In the genomic region with DNA sequence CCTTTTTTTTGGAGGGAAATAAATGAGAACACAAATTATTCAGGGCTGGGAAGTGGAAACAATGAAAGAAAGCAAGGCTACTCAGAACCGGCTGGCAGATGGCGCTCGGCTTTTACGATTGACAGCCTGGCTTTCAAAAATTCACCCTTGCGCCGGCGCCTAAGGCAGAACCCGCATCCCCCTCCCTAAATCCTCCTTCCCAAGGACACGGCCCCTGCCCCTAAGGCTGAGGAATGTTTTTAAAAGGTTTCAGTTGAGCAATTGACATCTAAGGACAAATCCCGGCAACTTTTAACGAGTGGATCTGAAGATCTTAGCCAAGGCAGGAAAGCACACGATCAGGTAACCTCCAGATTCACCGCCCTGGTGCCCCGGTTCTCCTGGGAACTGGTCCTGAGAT, we compare ENCODE assay signal across 10 cellular contexts. TPM values are rescaled to one million over a fixed set of nuclear protein-coding genes. Genes with fewer than 3 reads are reported as not detected.
DNase-seq lines count a peak whose midpoint lies in the region; ATAC-seq and TF ChIP-seq lines count a peak whose summit lies in the region.
"Had no signal": no experiment of that assay in that cellular context is flagged by ENCODE, and none has a peak within 500 bp of the region (broad histone marks: within the 10 kb centered on the region; RNA-seq: fewer than 3 reads in every experiment).

No MANE protein-coding gene starts in this region.

- 49 to 53% methylated on average over 8 to 12 of the region's 14 CpGs for WGBS in gastroesophageal sphincter (ENCODE audit: low coverage in 1 of 2), 2 donors

- in situ Hi-C loops in astrocyte of the spinal cord (cut with HindIII; ENCODE audit: low sequenced_read_pairs): no loop called here

- H3K36me3 ChIP-seq in gastroesophageal sphincter: no peaks in the 10 kb centered on the region

- H3K4me1 ChIP-seq in gastroesophageal sphincter: peaks cover 0 to 6% (median 0%) of the 10 kb centered on the region in 3 donors

- H3K4me3 ChIP-seq in LNCaP clone FGC (ENCODE audit: low read depth, low read length) (no peak overlapping the region), astrocyte of the spinal cord (ENCODE audit: low read depth, low read length) (no peak overlapping the region), gastroesophageal sphincter (no peak overlapping the region)

- DNase-seq in D341Med (ENCODE audit: low spot score) (peak; percentile 65), LNCaP clone FGC (ENCODE audit: low read depth) (no peak), astrocyte of the spinal cord (ENCODE audit: low read depth, low spot score) (no peak), middle frontal gyrus (ENCODE audit: extremely low spot score, low spot score) (peak; percentile 20), AG08396 (ENCODE audit: low spot score) (no peak), NCI-H2196 treated with DMSO at 0.1 percent for 48 hours (lab: John Stamatoyannopoulos, UW; ENCODE audit: unreplicated experiment) (no peak)
- DNase-seq: activated CD4-positive, CD25-positive, alpha-beta regulatory T cell treated with anti-CD3 and anti-CD28 coated beads, Interleukin-2, amount 50 U/mL, for 72 hours; amniotic stem cell had no signal

- no peak for ATAC-seq in gastroesophageal sphincter
- ATAC-seq in GM21576 (IDR thresholded peaks at IDR 0.05; ENCODE audit: unreplicated experiment): no peak

- no peak for TF ChIP-seq EP300 in gastroesophageal sphincter (IDR thresholded peaks at IDR 0.05)

- no peak for TF ChIP-seq POLR2A in gastroesophageal sphincter (IDR thresholded peaks at IDR 0.05)

- no peak overlapping the region for H3K27ac ChIP-seq in gastroesophageal sphincter

- H3K9me3 ChIP-seq in gastroesophageal sphincter: no peaks in the 10 kb centered on the region

- peaks cover 7% of the 10 kb centered on the region for H3K27me3 ChIP-seq in gastroesophageal sphincter

- TF ChIP-seq CTCF in LNCaP clone FGC (IDR thresholded peaks at IDR 0.05; ENCODE audit: control insufficient read depth, extremely low read depth, insufficient read depth) (peak; percentile 26; the same call in 1 of the 2 replicates), astrocyte of the spinal cord (IDR thresholded peaks at IDR 0.05; ENCODE audit: low read depth, low read length) (peak; percentile 51), gastroesophageal sphincter (IDR thresholded peaks at IDR 0.05) (no peak)

RNA-seq across cellular contexts. Expression of a gene that starts 16.3 kb away (rescaled TPM):
- total RNA-seq in gastroesophageal sphincter: 100 to 1,000 TPM; 521 to 893 (median 652) TPM

RNA-seq across cellular contexts. Expression of a gene that starts 18.1 kb away (rescaled TPM):
- total RNA-seq in gastroesophageal sphincter: under 1 TPM in 1 of 4 donors, not detected in 3; 0.19 TPM

Comparison
In these comparisons a context has a peak if more than half of its experiments do, and no peak if none do; other contexts are left out.
1. DNase-seq: peak in D341Med (single experiment) and middle frontal gyrus (single experiment); none in LNCaP clone FGC (single experiment), astrocyte of the spinal cord (single experiment), AG08396 (single experiment) and NCI-H2196 treated with DMSO at 0.1 percent for 48 hours (single experiment).
2. CTCF ChIP-seq: peak in LNCaP clone FGC (single experiment) and astrocyte of the spinal cord (single experiment); none in gastroesophageal sphincter (0 of 4).